In genomic region chr2:62084823-62085222, GRCh38 we compare ENCODE assay signal across 20 cellular contexts.
A peak's percentile ranks its signal among the peaks of the same experiment; 100 is the strongest.
DNase-seq lines count a peak whose midpoint lies in the region; ATAC-seq lines count a peak whose summit lies in the region.
"Had no signal": no experiment of that assay in that cellular context is flagged by ENCODE, and none has a peak within 500 bp of the region (broad histone marks: within the 10 kb centered on the region; RNA-seq: fewer than 3 reads in every experiment).

No MANE protein-coding gene starts in this region.

- intact Hi-C loops in Right ventricle myocardium superior (cut with DNase I): no loop called here

- DNase-seq in NCI-H1105 treated with DMSO at 0.1 percent for 48 hours (lab: John Stamatoyannopoulos, UW) (peak; percentile 33), NCI-H1105 (lab: John Stamatoyannopoulos, UW) (no peak), NCI-H1417 (lab: John Stamatoyannopoulos, UW) (peak in 2 of 3 experiments; percentile 3 to 68), NCI-H69 (lab: John Stamatoyannopoulos, UW) (peak; percentile 24), SW480 (ENCODE audit: low spot score) (peak; percentile 69), Right ventricle myocardium superior (no peak)
- DNase-seq: Calu3, DMS79 treated with DMSO at 0.1 percent for 48 hours, NCI-H1092 treated with DMSO at 0.1 percent for 48 hours, NCI-H187, NCI-H2171, NCI-H226, NCI-H510A, NCI-H82, RPMI8226, SHP77, T-helper 9 cell had no signal

- ATAC-seq in Right ventricle myocardium superior (ENCODE audit: poor library complexity): no peak
- ATAC-seq in GM21390 (IDR thresholded peaks at IDR 0.05; ENCODE audit: unreplicated experiment): no peak
- no peak for ATAC-seq in HG03439 (IDR thresholded peaks at IDR 0.05; ENCODE audit: unreplicated experiment)
- ATAC-seq: HCT116 had no signal

Comparison
In these comparisons a context has a peak if more than half of its experiments do, and no peak if none do; other contexts are left out.
1. DNase-seq: peak in NCI-H1105 treated with DMSO at 0.1 percent for 48 hours (single experiment), NCI-H1417 (2 of 3), NCI-H69 (single experiment) and SW480 (single experiment); none in NCI-H1105 (single experiment) and Right ventricle myocardium superior (single experiment).